ENCODE assay signal across 13 cellular contexts in genomic region chr17:46147167-46147749, GRCh38. TPM values are rescaled to one million over a fixed set of nuclear protein-coding genes. Genes with fewer than 3 reads are reported as not detected.
DNase-seq lines count a peak whose midpoint lies in the region; ATAC-seq and TF ChIP-seq lines count a peak whose summit lies in the region.
"Had no signal": no experiment of that assay in that cellular context is flagged by ENCODE, and none has a peak within 500 bp of the region (broad histone marks: within the 10 kb centered on the region; RNA-seq: fewer than 3 reads in every experiment).

No MANE protein-coding gene starts in this region.

- CTCF ChIA-PET in activated B cell treated with CpG ODN at 0.5 μM for 24 hours (lab: Charles Lee) = no interaction called here

- peak; percentile 28 for DNase-seq in stimulated activated CD4-positive, alpha-beta T cell treated with anti-CD3 and anti-CD28 coated beads, Interleukin-4, amount 100 ng/mL, for 24 hours
- DNase-seq in stimulated activated CD4-positive, alpha-beta T cell treated with anti-CD3 and anti-CD28 coated beads, Interleukin-4, amount 100 ng/mL, for 1 hour = no peak
- DNase-seq in activated B cell treated with CpG ODN at 0.5 μM for 24 hours (no peak), left lobe of liver (ENCODE audit: low spot score) (no peak), glutamatergic neuron (no peak), globus pallidus (ENCODE audit: low spot score) (no peak), AML-193 (lab: John Stamatoyannopoulos, UW) (no peak)
- DNase-seq: activated effector memory CD4-positive, alpha-beta T cell treated with Interleukin-2 at 50 U/mL for 16 hours; NCI-H187; NCI-H510A treated with DMSO at 0.1 percent for 48 hours; PC-9 had no signal

- no peak overlapping the region for H3K4me3 Mint-ChIP-seq in activated B cell treated with CpG ODN at 0.5 μM for 24 hours
- no peak overlapping the region for H3K4me3 Mint-ChIP-seq in glutamatergic neuron (ENCODE audit: unreplicated experiment)
- H3K4me3 Mint-ChIP-seq: brain had no signal

- no peaks in the 10 kb centered on the region for H3K27me3 Mint-ChIP-seq in activated B cell treated with CpG ODN at 0.5 μM for 24 hours
- H3K27me3 Mint-ChIP-seq in glutamatergic neuron (ENCODE audit: unreplicated experiment) = peaks cover 9% of the 10 kb centered on the region
- H3K27me3 Mint-ChIP-seq: brain had no signal

- ATAC-seq in activated B cell treated with CpG ODN at 0.5 μM for 24 hours (ENCODE audit: low read depth) (no peak), left lobe of liver (peak; percentile 11), GM19324 (IDR thresholded peaks at IDR 0.05; ENCODE audit: low FRiP score, unreplicated experiment) (no peak)

- H3K36me3 Mint-ChIP-seq in activated B cell treated with CpG ODN at 0.5 μM for 24 hours (ENCODE audit: low read depth) (peaks cover 24% of the 10 kb centered on the region), glutamatergic neuron (ENCODE audit: unreplicated experiment) (no peaks in the 10 kb centered on the region)

- intact Hi-C loops in activated B cell treated with CpG ODN at 0.5 μM for 24 hours (cut with micrococcal nuclease) = loop anchor here (10.0 kb wide), 1 partner anchor 688 kb away; no protein-coding TSS in a partner anchor

- TF ChIP-seq CTCF in activated B cell treated with CpG ODN at 0.5 μM for 24 hours (IDR thresholded peaks at IDR 0.05) = no peak
- TF ChIP-seq CTCF in glutamatergic neuron (IDR thresholded peaks at IDR 0.05; ENCODE audit: partially characterized antibody, unreplicated experiment) = no peak

- H3K27ac Mint-ChIP-seq in activated B cell treated with CpG ODN at 0.5 μM for 24 hours = peak overlapping the region; percentile 19
- H3K27ac Mint-ChIP-seq in glutamatergic neuron (ENCODE audit: unreplicated experiment) = no peak overlapping the region

- peaks cover 89% of the 10 kb centered on the region for H3K4me1 Mint-ChIP-seq in activated B cell treated with CpG ODN at 0.5 μM for 24 hours
- H3K4me1 Mint-ChIP-seq in glutamatergic neuron (ENCODE audit: low read depth, unreplicated experiment) = peaks cover 10% of the 10 kb centered on the region

- POLR2A ChIA-PET in activated B cell treated with CpG ODN at 0.5 μM for 24 hours (lab: Charles Lee) = no interaction called here

- no peaks in the 10 kb centered on the region for H3K9me3 Mint-ChIP-seq in activated B cell treated with CpG ODN at 0.5 μM for 24 hours
- peaks cover 1% of the 10 kb centered on the region for H3K9me3 Mint-ChIP-seq in glutamatergic neuron (ENCODE audit: unreplicated experiment)
- H3K9me3 Mint-ChIP-seq: brain had no signal

RNA-seq across cellular contexts. Expression of gene KANSL1, which starts 46.0 kb away (rescaled TPM):
- total RNA-seq in activated B cell treated with CpG ODN at 0.5 μM for 24 hours (127 and 152 TPM in 2 replicates), left lobe of liver (23.2 TPM), glutamatergic neuron (ENCODE audit: unreplicated experiment) (191 TPM)
